ENCODE assay signal across 30 cellular contexts in the genomic region with DNA sequence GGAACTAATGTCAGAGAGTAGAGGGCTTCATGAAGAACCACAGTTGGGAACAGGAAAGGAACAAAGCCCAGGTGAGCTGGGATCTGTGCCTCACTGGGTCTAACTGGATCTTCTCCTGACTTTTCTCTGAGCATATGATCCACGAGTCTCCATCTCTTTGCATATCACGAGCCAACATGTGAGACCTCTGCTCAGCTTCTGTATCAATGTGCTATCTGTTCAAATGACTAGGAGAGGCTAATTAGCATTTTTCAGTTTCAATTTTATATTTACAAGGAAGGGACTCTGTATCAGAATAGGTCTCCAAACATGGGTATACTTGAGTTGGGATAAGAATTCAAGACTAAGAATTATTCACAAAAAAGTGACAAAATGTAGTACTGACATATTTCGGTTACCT.
"Had no signal": no experiment of that assay in that cellular context is flagged by ENCODE, and none has a peak within 500 bp of the region (broad histone marks: within the 10 kb centered on the region; RNA-seq: fewer than 3 reads in every experiment).

No MANE protein-coding gene starts in this region.

- H3K4me1 ChIP-seq: ascending aorta, colonic mucosa had no signal

- H3K4me3 ChIP-seq: ascending aorta, cardiac muscle cell, colonic mucosa had no signal

- H3K9me3 ChIP-seq: ascending aorta, colonic mucosa had no signal

- H3K27ac ChIP-seq: ascending aorta, cardiac muscle cell, colonic mucosa, VCaP had no signal

- ATAC-seq: activated CD8-positive, alpha-beta memory T cell treated with anti-CD3 and anti-CD28 coated beads, Interleukin-2, amount 10 ng/mL, durations not matched to agents 7 days and 5 days; activated CD8-positive, alpha-beta T cell treated with anti-CD3 and anti-CD28 coated beads, Interleukin-2, amount 10 ng/mL, durations not matched to agents 7 days and 5 days; activated naive CD8-positive, alpha-beta T cell treated with anti-CD3 and anti-CD28 coated beads, Interleukin-2, amount 50 U/mL, for 24 hours had no signal

- H3K27me3 ChIP-seq: ascending aorta, cardiac muscle cell, colonic mucosa had no signal

- H3K36me3 ChIP-seq: ascending aorta, cardiac muscle cell, colonic mucosa had no signal

- DNase-seq: activated B cell treated with CpG ODN at 0.5 μM for 24 hours; activated CD4-positive, alpha-beta memory T cell treated with anti-CD3 and anti-CD28 coated beads, Interleukin-2, amount 10 ng/mL, durations not matched to agents 7 days and 5 days; activated CD4-positive, alpha-beta T cell treated with anti-CD3 and anti-CD28 coated beads for 4 hours; activated CD4-positive, alpha-beta T cell treated with anti-CD3 and anti-CD28 coated beads, Interleukin-2, amount 10 ng/mL, durations not matched to agents 7 days and 5 days; activated CD4-positive, alpha-beta T cell treated with anti-CD3 and anti-CD28 coated beads, Interleukin-2, amount 50 U/mL, for 48 hours; activated CD4-positive, CD25-positive, alpha-beta regulatory T cell treated with anti-CD3 and anti-CD28 coated beads, Interleukin-2, amount 50 U/mL, for 72 hours; activated CD8-positive, alpha-beta memory T cell treated with anti-CD3 and anti-CD28 coated beads for 24 hours; activated CD8-positive, alpha-beta memory T cell treated with anti-CD3 and anti-CD28 coated beads, Interleukin-2, amount 10 ng/mL, durations not matched to agents 7 days and 5 days; activated CD8-positive, alpha-beta memory T cell treated with anti-CD3 and anti-CD28 coated beads, Interleukin-2, amount 50 U/mL, for 48 hours; activated CD8-positive, alpha-beta T cell treated with anti-CD3 and anti-CD28 coated beads, Interleukin-2, amount 10 ng/mL, durations not matched to agents 7 days and 5 days; activated effector memory CD4-positive, alpha-beta T cell treated with Interleukin-2 at 50 U/mL for 16 hours; activated gamma-delta T cell; activated naive CD4-positive, alpha-beta T cell treated with anti-CD3 and anti-CD28 coated beads, Interleukin-2, amount 10 ng/mL, durations not matched to agents 7 days and 5 days; activated naive CD4-positive, alpha-beta T cell treated with Interleukin-2 at 50 U/mL for 16 hours; activated naive CD8-positive, alpha-beta T cell treated with anti-CD3 and anti-CD28 coated beads, Interleukin-2, amount 10 ng/mL, durations not matched to agents 7 days and 5 days; activated naive CD8-positive, alpha-beta T cell treated with anti-CD3 and anti-CD28 coated beads, Interleukin-2, amount 50 U/mL, for 24 hours; activated T-cell treated with anti-CD3 and anti-CD28 coated beads, Interleukin-2, amount 50 U/mL, for 24 hours; activated T-cell treated with anti-CD3 and anti-CD28 coated beads, Interleukin-2, amount 50 U/mL, for 48 hours; amygdala; anterior cingulate cortex; caudate nucleus; cerebellar nuclear complex; colonic mucosa; T-helper 2 cell; T-helper 9 cell had no signal

- FAIRE-seq: bronchial epithelial cell, TTC549 had no signal
